ENCODE assay signal across 12 cellular contexts in the genomic region with DNA sequence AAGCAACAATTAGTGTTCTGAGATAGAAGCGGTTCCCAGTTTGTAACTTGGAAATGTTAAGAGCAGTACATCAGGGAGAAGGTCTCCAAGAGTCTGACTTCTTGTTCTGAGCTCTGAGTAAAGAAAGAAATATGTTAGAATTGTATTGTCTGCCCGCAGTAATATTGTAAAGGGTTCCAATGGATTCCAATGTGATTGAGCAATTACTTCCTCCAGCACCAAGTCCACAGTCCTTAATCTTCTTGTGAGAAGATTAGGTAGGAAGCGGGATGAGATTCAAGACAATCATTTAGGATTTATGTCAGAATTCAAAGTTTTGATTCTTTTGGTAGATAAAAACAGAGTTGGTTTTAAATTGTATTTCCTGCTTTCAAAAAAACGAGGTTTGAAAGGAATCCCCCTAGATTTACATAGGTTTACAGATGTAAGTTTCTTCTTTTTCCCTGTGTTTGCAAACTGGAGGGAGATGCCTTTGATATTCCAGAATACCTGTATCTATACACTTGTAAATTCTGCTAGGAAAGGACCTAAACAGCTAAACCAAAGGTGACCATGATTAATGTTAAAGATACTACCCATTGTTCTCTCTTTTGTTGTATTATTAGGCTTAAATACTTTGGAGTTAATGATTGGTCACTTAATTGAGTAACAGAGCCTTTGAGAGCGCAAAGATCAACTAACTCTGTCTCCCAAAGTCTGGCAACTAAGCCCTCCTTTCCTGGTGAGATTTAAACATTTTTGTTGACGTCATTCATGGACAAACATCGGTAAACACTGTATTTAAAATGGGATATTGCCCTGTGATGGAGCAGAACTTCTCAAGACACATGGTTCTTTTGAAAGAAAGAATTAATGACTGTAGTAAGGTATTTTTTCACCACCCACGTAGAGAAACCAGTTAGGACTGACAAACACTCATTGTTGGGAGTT. TPM values are rescaled to one million over a fixed set of nuclear protein-coding genes. Genes with fewer than 3 reads are reported as not detected.
DNase-seq lines count a peak whose midpoint lies in the region; ATAC-seq, FAIRE-seq and TF ChIP-seq lines count a peak whose summit lies in the region.
"Had no signal": no experiment of that assay in that cellular context is flagged by ENCODE, and none has a peak within 500 bp of the region (broad histone marks: within the 10 kb centered on the region; RNA-seq: fewer than 3 reads in every experiment).

No MANE protein-coding gene starts in this region.

- FAIRE-seq in urothelium cell line (lab: Jason Lieb, UNC), result no peak

- peaks cover 32% of the 10 kb centered on the region for H3K36me3 Mint-ChIP-seq in brain
- H3K36me3 Mint-ChIP-seq: IgD-negative memory B cell had no signal

- H3K36me3 ChIP-seq in heart right ventricle, result peaks cover 0 to 9% (median 0%) of the 10 kb centered on the region in 9 donors
- H3K36me3 ChIP-seq: BLaER1 treated with 17β-estradiol and CSF1 and Interleukin-3, amounts not matched to agents 10 nM and 100 nM had no signal

- H3K4me3 ChIP-seq in heart right ventricle, result peak overlapping the region in 4 of 10 donors; percentile 39 to 68 (median 58)
- H3K4me3 ChIP-seq: BLaER1 treated with 17β-estradiol and CSF1 and Interleukin-3, amounts not matched to agents 10 nM and 100 nM; body of pancreas had no signal

- H3K4me1 ChIP-seq in heart right ventricle, result peaks cover 0 to 64% (median 32%) of the 10 kb centered on the region in 9 donors
- H3K4me1 ChIP-seq: BLaER1 treated with 17β-estradiol and CSF1 and Interleukin-3, amounts not matched to agents 10 nM and 100 nM had no signal

- intact Hi-C loops in heart right ventricle (cut with DNase I) (loop anchor here in 6 of 10 donors (10.0 kb wide), 3 partner anchors 89 to 1121 kb away; no protein-coding TSS in a partner anchor), cardiac septum (cut with DNase I) (no loop called here)

- peak overlapping the region; percentile 90 to 96 (median 92) for H3K4me3 Mint-ChIP-seq in brain

- WGBS in heart right ventricle, 2 donors, result 62 to 66% methylated on average over 8 of the region's 8 CpGs

- H3K27me3 ChIP-seq in heart right ventricle, result peaks cover 0 to 62% (median 49%) of the 10 kb centered on the region in 7 donors

- H3K27ac Mint-ChIP-seq in brain, result peak overlapping the region; percentile 75 to 98 (median 95)
- H3K27ac Mint-ChIP-seq: IgD-negative memory B cell; naive thymus-derived CD8-positive, alpha-beta T cell had no signal

- H3K27ac ChIP-seq in heart right ventricle, result peak overlapping the region in 6 of 10 donors; percentile 59 to 86 (median 77)
- H3K27ac ChIP-seq: BLaER1 treated with 17β-estradiol and CSF1 and Interleukin-3, amounts not matched to agents 10 nM and 100 nM had no signal

- H3K9me3 Mint-ChIP-seq in brain, result peaks cover 0 to 2% (median 0%) of the 10 kb centered on the region in 5 experiments

- peaks cover 48% of the 10 kb centered on the region for H3K4me1 Mint-ChIP-seq in brain

- no peaks in the 10 kb centered on the region for H3K9me3 ChIP-seq in heart right ventricle
- H3K9me3 ChIP-seq: body of pancreas had no signal

- TF ChIP-seq CTCF in heart right ventricle (IDR thresholded peaks at IDR 0.05) (no peak), brain (conservative IDR thresholded peaks at IDR 0.05) (no peak)

- H3K27me3 Mint-ChIP-seq in brain, result peaks cover 25% of the 10 kb centered on the region

- no peak for ATAC-seq in heart right ventricle
- no peak for ATAC-seq in stimulated activated naive CD8-positive, alpha-beta T cell treated with anti-CD3 and anti-CD28 coated beads, Interleukin-15, Interleukin-2, amounts not matched to agents 100 U/mL and 50 U/mL, for 24 hours
- ATAC-seq: body of pancreas; naive thymus-derived CD8-positive, alpha-beta T cell had no signal

- DNase-seq in heart right ventricle (no peak), cardiac septum (ENCODE audit: low spot score) (no peak), kidney glomerular epithelial cell (lab: John Stamatoyannopoulos, UW) (peak; percentile 77), urothelium cell line (ENCODE audit: low spot score) (peak; percentile 44), Kasumi-1 (lab: John Stamatoyannopoulos, UW) (no peak)
- DNase-seq in activated CD8-positive, alpha-beta memory T cell treated with anti-CD3 and anti-CD28 coated beads, Interleukin-2, amount 50 U/mL, for 4 hours, result no peak
- DNase-seq in stimulated activated naive CD8-positive, alpha-beta T cell treated with anti-CD3 and anti-CD28 coated beads, Interleukin-15, Interleukin-2, amounts not matched to agents 100 U/mL and 50 U/mL, for 24 hours, result no peak
- DNase-seq: naive thymus-derived CD8-positive, alpha-beta T cell had no signal

RNA-seq across cellular contexts. Expression of a gene that starts 4.3 kb away (rescaled TPM):
- total RNA-seq in heart right ventricle, result 10 to 100 TPM; 10.6 to 93.7 (median 26.3) TPM
- polyA plus RNA-seq in heart right ventricle, result 10 to 100 TPM; 14.9 to 28.3 TPM
- 61.0 TPM for total RNA-seq in cardiac septum
- polyA plus RNA-seq in brain (ENCODE audit: insufficient read depth, low read depth, low replicate concordance), result 7.3 TPM

Comparison
In these comparisons a context has a peak if more than half of its experiments do, and no peak if none do; other contexts are left out.
1. DNase-seq: peak in kidney glomerular epithelial cell (single experiment) and urothelium cell line (single experiment); none in heart right ventricle (0 of 2), cardiac septum (single experiment), activated CD8-positive, alpha-beta memory T cell treated with anti-CD3 and anti-CD28 coated beads, Interleukin-2, amount 50 U/mL, for 4 hours (single experiment), Kasumi-1 (0 of 2) and stimulated activated naive CD8-positive, alpha-beta T cell treated with anti-CD3 and anti-CD28 coated beads, Interleukin-15, Interleukin-2, amounts not matched to agents 100 U/mL and 50 U/mL, for 24 hours (single experiment).